In genomic region chr1:6224733-6225132, GRCh38 we compare ENCODE assay signal across 18 cellular contexts. TPM values are rescaled to one million over a fixed set of nuclear protein-coding genes. Genes with fewer than 3 reads are reported as not detected.
"Had no signal": no experiment of that assay in that cellular context is flagged by ENCODE, and none has a peak within 500 bp of the region (broad histone marks: within the 10 kb centered on the region; RNA-seq: fewer than 3 reads in every experiment).

No MANE protein-coding gene starts in this region.

- H3K4me1 ChIP-seq: left lung, pancreas had no signal

- FAIRE-seq: endometrium, islet of Langerhans, pancreas had no signal

- DNase-seq: activated CD4-positive, alpha-beta T cell treated with anti-CD3 and anti-CD28 coated beads for 1 hour; activated CD4-positive, alpha-beta T cell treated with anti-CD3 and anti-CD28 coated beads, Interleukin-2, amount 50 U/mL, for 48 hours; activated CD8-positive, alpha-beta memory T cell treated with anti-CD3 and anti-CD28 coated beads, Interleukin-2, amount 10 ng/mL, durations not matched to agents 7 days and 5 days; activated effector memory CD4-positive, alpha-beta T cell treated with anti-CD3 and anti-CD28 coated beads, Interleukin-2, amount 50 U/mL, for 16 hours; activated T-cell treated with anti-CD3 and anti-CD28 coated beads, Interleukin-2, amount 50 U/mL, for 4 hours; dorsolateral prefrontal cortex; glutamatergic neuron; left lung; mesendoderm; pancreas; stimulated activated CD4-positive, alpha-beta T cell treated with anti-CD3 and anti-CD28 coated beads, Interleukin-1b, Interleukin-23, amount 100 ng/mL, for 48 hours; T-helper 9 cell had no signal

- ATAC-seq: activated CD8-positive, alpha-beta memory T cell treated with anti-CD3 and anti-CD28 coated beads, Interleukin-2, amount 10 ng/mL, durations not matched to agents 7 days and 5 days; activated T-cell treated with anti-CD3 and anti-CD28 coated beads, Interleukin-2, amount 50 U/mL, for 4 hours; esophagus mucosa; left lung; pancreas; stimulated activated memory B cell treated with anti-CD40 and anti-IgM and Interleukin-4, amounts not matched to agents 10 μg/mL and 1 μg/mL and 100 μg/mL, for 72 hours had no signal

- H3K4me3 ChIP-seq: dorsolateral prefrontal cortex, left lung, pancreas, tibial nerve, vagina had no signal

- H3K27ac ChIP-seq: left lung, pancreas, tibial nerve, vagina had no signal

- H3K9me3 ChIP-seq: left lung, pancreas, tibial nerve, vagina had no signal

- H3K27me3 ChIP-seq: dorsolateral prefrontal cortex, left lung, pancreas, tibial nerve, vagina had no signal

RNA-seq across cellular contexts. Expression of gene HES3, which starts 19.2 kb away (rescaled TPM):
- total RNA-seq: activated CD8-positive, alpha-beta memory T cell treated with anti-CD3 and anti-CD28 coated beads, Interleukin-2, amount 10 ng/mL, durations not matched to agents 7 days and 5 days; activated T-cell treated with anti-CD3 and anti-CD28 coated beads, Interleukin-2, amount 50 U/mL, for 4 hours; dorsolateral prefrontal cortex; esophagus mucosa; left lung; pancreas; tibial nerve; vagina had no signal
- polyA plus RNA-seq: pancreas had no signal
